Comparison of ENCODE assay signal across 1 cellular context in the genomic region with DNA sequence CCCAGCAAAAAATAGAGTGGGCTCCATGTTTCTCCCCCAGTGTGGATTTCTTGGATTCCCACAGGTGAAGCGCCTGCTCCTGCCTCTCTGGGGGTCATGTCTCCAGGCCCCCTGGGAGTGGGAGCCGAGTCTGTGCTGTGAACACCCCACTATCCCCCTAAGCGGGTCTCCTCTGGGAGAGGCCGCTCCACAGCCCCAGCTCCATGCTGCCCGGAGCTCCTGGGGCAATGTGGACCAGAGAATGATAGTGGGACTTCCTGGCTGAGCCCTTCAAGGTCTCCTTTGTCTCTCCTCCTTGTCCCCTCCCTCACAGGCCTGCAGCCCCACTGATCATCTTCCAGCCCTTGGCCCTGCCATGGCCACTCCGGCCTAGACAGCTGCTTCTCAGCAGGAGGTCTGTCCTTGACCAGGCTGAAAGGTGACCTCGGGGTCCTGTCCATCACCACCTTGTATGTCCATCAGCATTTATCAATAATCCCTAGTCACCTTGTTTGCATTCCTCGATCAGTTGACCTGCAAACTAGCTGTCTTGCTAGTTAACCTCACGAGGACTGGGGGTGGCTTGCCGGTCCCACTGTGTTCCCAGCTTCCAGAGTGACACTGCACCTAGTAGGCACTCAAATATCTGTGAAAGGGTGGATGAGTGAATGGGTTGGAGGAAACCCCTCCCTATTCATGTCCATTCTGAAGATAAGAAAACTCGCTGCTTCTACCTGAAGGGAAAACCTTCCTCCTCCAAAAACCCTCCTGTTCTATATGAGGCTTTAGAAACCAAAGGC.
TF ChIP-seq lines count a peak whose summit lies in the region.

No MANE protein-coding gene starts in this region.

TF ChIP-seq in WTC11, 78 proteins besides CTCF, POLR2A, EP300 and RAD21:
- TF ChIP-seq, protein P1, sequence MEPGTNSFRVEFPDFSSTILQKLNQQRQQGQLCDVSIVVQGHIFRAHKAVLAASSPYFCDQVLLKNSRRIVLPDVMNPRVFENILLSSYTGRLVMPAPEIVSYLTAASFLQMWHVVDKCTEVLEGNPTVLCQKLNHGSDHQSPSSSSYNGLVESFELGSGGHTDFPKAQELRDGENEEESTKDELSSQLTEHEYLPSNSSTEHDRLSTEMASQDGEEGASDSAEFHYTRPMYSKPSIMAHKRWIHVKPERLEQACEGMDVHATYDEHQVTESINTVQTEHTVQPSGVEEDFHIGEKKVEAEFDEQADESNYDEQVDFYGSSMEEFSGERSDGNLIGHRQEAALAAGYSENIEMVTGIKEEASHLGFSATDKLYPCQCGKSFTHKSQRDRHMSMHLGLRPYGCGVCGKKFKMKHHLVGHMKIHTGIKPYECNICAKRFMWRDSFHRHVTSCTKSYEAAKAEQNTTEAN (CRISPR knock-in tag; IDR thresholded peaks at IDR 0.05): no peak
- TF ChIP-seq, protein P2, sequence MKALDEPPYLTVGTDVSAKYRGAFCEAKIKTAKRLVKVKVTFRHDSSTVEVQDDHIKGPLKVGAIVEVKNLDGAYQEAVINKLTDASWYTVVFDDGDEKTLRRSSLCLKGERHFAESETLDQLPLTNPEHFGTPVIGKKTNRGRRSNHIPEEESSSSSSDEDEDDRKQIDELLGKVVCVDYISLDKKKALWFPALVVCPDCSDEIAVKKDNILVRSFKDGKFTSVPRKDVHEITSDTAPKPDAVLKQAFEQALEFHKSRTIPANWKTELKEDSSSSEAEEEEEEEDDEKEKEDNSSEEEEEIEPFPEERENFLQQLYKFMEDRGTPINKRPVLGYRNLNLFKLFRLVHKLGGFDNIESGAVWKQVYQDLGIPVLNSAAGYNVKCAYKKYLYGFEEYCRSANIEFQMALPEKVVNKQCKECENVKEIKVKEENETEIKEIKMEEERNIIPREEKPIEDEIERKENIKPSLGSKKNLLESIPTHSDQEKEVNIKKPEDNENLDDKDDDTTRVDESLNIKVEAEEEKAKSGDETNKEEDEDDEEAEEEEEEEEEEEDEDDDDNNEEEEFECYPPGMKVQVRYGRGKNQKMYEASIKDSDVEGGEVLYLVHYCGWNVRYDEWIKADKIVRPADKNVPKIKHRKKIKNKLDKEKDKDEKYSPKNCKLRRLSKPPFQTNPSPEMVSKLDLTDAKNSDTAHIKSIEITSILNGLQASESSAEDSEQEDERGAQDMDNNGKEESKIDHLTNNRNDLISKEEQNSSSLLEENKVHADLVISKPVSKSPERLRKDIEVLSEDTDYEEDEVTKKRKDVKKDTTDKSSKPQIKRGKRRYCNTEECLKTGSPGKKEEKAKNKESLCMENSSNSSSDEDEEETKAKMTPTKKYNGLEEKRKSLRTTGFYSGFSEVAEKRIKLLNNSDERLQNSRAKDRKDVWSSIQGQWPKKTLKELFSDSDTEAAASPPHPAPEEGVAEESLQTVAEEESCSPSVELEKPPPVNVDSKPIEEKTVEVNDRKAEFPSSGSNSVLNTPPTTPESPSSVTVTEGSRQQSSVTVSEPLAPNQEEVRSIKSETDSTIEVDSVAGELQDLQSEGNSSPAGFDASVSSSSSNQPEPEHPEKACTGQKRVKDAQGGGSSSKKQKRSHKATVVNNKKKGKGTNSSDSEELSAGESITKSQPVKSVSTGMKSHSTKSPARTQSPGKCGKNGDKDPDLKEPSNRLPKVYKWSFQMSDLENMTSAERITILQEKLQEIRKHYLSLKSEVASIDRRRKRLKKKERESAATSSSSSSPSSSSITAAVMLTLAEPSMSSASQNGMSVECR (CRISPR knock-in tag; IDR thresholded peaks at IDR 0.05; ENCODE audit: borderline replicate concordance): no peak
- TF ChIP-seq SMAD4 (CRISPR knock-in tag; IDR thresholded peaks at IDR 0.05) (no peak), NR1H2 (CRISPR knock-in tag; IDR thresholded peaks at IDR 0.05) (no peak), TEAD1 (CRISPR knock-in tag; IDR thresholded peaks at IDR 0.05) (no peak), CREB1 (CRISPR knock-in tag; IDR thresholded peaks at IDR 0.05) (no peak), EMX1 (CRISPR knock-in tag; IDR thresholded peaks at IDR 0.05) (no peak), CREM (CRISPR knock-in tag; IDR thresholded peaks at IDR 0.05) (no peak), RORB (CRISPR knock-in tag; IDR thresholded peaks at IDR 0.05) (no peak)
- TF ChIP-seq, protein P3, sequence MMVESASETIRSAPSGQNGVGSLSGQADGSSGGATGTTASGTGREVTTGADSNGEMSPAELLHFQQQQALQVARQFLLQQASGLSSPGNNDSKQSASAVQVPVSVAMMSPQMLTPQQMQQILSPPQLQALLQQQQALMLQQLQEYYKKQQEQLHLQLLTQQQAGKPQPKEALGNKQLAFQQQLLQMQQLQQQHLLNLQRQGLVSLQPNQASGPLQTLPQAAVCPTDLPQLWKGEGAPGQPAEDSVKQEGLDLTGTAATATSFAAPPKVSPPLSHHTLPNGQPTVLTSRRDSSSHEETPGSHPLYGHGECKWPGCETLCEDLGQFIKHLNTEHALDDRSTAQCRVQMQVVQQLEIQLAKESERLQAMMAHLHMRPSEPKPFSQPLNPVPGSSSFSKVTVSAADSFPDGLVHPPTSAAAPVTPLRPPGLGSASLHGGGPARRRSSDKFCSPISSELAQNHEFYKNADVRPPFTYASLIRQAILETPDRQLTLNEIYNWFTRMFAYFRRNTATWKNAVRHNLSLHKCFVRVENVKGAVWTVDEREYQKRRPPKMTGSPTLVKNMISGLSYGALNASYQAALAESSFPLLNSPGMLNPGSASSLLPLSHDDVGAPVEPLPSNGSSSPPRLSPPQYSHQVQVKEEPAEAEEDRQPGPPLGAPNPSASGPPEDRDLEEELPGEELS (CRISPR knock-in tag; IDR thresholded peaks at IDR 0.05): no peak
- TF ChIP-seq, protein P4, sequence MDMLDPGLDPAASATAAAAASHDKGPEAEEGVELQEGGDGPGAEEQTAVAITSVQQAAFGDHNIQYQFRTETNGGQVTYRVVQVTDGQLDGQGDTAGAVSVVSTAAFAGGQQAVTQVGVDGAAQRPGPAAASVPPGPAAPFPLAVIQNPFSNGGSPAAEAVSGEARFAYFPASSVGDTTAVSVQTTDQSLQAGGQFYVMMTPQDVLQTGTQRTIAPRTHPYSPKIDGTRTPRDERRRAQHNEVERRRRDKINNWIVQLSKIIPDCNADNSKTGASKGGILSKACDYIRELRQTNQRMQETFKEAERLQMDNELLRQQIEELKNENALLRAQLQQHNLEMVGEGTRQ (CRISPR knock-in tag; IDR thresholded peaks at IDR 0.05): no peak
